ENCODE assay signal across 14 cellular contexts in the genomic region with DNA sequence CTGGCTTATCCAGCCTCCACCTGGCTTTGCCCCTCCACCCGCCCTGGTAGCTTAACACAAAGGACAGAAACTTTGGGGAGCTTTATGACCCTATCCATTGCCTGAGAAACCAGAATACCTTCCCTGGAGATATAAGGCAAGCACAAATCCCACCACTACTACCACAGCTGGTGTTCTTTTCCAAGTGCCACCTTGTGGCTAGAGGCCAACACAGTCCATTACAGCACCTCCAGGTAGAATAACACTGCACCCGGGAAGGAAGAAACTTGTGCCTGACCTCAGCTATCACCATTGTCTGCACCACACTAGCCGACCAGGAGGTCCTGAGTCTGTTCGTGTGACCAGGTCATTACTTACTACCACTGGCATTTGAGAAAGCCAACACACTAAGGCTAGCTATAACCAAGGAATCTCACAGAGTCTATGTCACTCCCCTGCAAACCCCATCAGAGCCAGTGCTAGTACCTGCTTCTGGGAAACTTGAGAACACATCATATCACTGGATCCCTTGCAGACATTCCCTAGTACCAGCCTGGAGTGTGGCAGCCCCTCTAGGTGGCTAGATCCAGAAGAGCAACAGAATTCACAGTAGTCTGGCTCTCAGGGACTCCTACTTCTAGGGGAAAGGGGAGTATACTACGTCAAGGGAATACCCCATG.
DNase-seq lines count a peak whose midpoint lies in the region; ATAC-seq and TF ChIP-seq lines count a peak whose summit lies in the region.
"Had no signal": no experiment of that assay in that cellular context is flagged by ENCODE, and none has a peak within 500 bp of the region (broad histone marks: within the 10 kb centered on the region; RNA-seq: fewer than 3 reads in every experiment).

No MANE protein-coding gene starts in this region.

- H3K4me1 ChIP-seq in Karpas-422 (ENCODE audit: low read length): no peaks in the 10 kb centered on the region
- H3K4me1 ChIP-seq in mesendoderm (ENCODE audit: control insufficient read depth, low read depth, low read length): no peaks in the 10 kb centered on the region
- H3K4me1 ChIP-seq: esophagus muscularis mucosa had no signal

- no peak overlapping the region for H3K18ac ChIP-seq in mesendoderm (ENCODE audit: low read length)

- peak; percentile 27 for TF ChIP-seq CTCF in GM06990 (IDR thresholded peaks at IDR 0.05; ENCODE audit: insufficient read depth, low read length, poor library complexity, severe bottlenecking)
- TF ChIP-seq CTCF in brain microvascular endothelial cell (IDR thresholded peaks at IDR 0.05; ENCODE audit: low read depth, low read length, missing control alignments): peak; percentile 37

- H3K4me2 ChIP-seq in Karpas-422 (ENCODE audit: low read depth, low read length, poor library complexity, severe bottlenecking) (no peak overlapping the region), mesendoderm (ENCODE audit: low read length) (no peak overlapping the region)

- DNase-seq in GM06990 (ENCODE audit: extremely low read depth, insufficient read length) (no peak), Karpas-422 (peak; percentile 41), brain microvascular endothelial cell (no peak), mesendoderm (peak; percentile 64), GM19238 (ENCODE audit: insufficient read length, low spot score) (no peak)
- DNase-seq: activated CD8-positive, alpha-beta T cell treated with anti-CD3 and anti-CD28 coated beads, Interleukin-2, amount 10 ng/mL, durations not matched to agents 7 days and 5 days; activated effector memory CD4-positive, alpha-beta T cell treated with Interleukin-2 at 50 U/mL for 16 hours; CD4-positive, alpha-beta T cell; cortex of kidney; NCI-H1092 had no signal

- no peak for ATAC-seq in GM19455 (IDR thresholded peaks at IDR 0.05; ENCODE audit: unreplicated experiment)
- no peak for ATAC-seq in GM21381 (IDR thresholded peaks at IDR 0.05; ENCODE audit: unreplicated experiment)
- ATAC-seq: activated CD8-positive, alpha-beta T cell treated with anti-CD3 and anti-CD28 coated beads, Interleukin-2, amount 10 ng/mL, durations not matched to agents 7 days and 5 days; left lobe of liver had no signal

- H3K56ac ChIP-seq in mesendoderm (ENCODE audit: low read length): no peak overlapping the region

- H4K20me1 ChIP-seq in Karpas-422 (ENCODE audit: insufficient read depth, low read depth, low read length): no peaks in the 10 kb centered on the region

- H3K9me3 ChIP-seq in Karpas-422 (ENCODE audit: low read length): no peaks in the 10 kb centered on the region
- H3K9me3 ChIP-seq: esophagus muscularis mucosa had no signal

- no peak overlapping the region for H2AFZ ChIP-seq in Karpas-422 (ENCODE audit: low read length)

- no peak overlapping the region for H2AK5ac ChIP-seq in mesendoderm (ENCODE audit: low read length)

- H2BK5ac ChIP-seq in mesendoderm (ENCODE audit: low read length): no peak overlapping the region

- no peak overlapping the region for H2BK15ac ChIP-seq in mesendoderm (replicated peaks; ENCODE audit: low read depth)

- H3K27me3 ChIP-seq in GM06990 (replicated peaks; ENCODE audit: control insufficient read depth, insufficient read depth, low read length) (no peaks in the 10 kb centered on the region), Karpas-422 (ENCODE audit: low read length) (no peaks in the 10 kb centered on the region), brain microvascular endothelial cell (replicated peaks) (no peaks in the 10 kb centered on the region), mesendoderm (ENCODE audit: insufficient read depth, low read length, poor library complexity) (no peaks in the 10 kb centered on the region)
- H3K27me3 ChIP-seq: esophagus muscularis mucosa had no signal

- H3K79me1 ChIP-seq in mesendoderm (ENCODE audit: low read length): no peaks in the 10 kb centered on the region

- H3K4me3 ChIP-seq in GM06990 (replicated peaks; ENCODE audit: low read depth, low read length) (no peak overlapping the region), Karpas-422 (ENCODE audit: low read length) (no peak overlapping the region), brain microvascular endothelial cell (ENCODE audit: low read depth, low read length) (no peak overlapping the region), mesendoderm (ENCODE audit: low read length) (no peak overlapping the region)
- H3K4me3 ChIP-seq: esophagus muscularis mucosa had no signal

- no peak overlapping the region for H2BK120ac ChIP-seq in mesendoderm (ENCODE audit: low read depth, low read length)

- WGBS in mesendoderm (ENCODE audit: extremely low coverage, insufficient coverage, low lambda C conversion rate): no CpG with 5 or more reads among the region's 5 CpGs

- H3K79me2 ChIP-seq in Karpas-422 (ENCODE audit: low read length) (no peaks in the 10 kb centered on the region), mesendoderm (ENCODE audit: control insufficient read depth, insufficient read depth, low read length) (no peaks in the 10 kb centered on the region)

- in situ Hi-C loops in brain microvascular endothelial cell (cut with HindIII; ENCODE audit: low pct_ligation_motif_present, low sequenced_read_pairs): no loop called here

- H3K9ac ChIP-seq in Karpas-422 (ENCODE audit: low read length): no peak overlapping the region
- H3K9ac ChIP-seq in mesendoderm (ENCODE audit: low read length): no peak overlapping the region

- no peak overlapping the region for H3K4ac ChIP-seq in mesendoderm (ENCODE audit: low read depth, low read length)

- H3K23ac ChIP-seq in mesendoderm (ENCODE audit: low read length): no peak overlapping the region

- no peaks in the 10 kb centered on the region for H3K9me2 ChIP-seq in Karpas-422 (replicated peaks; ENCODE audit: insufficient read depth, low read length)

- H4K5ac ChIP-seq in mesendoderm (ENCODE audit: low read length): no peak overlapping the region

- H3K27ac ChIP-seq in Karpas-422 (ENCODE audit: low read length) (no peak overlapping the region), brain microvascular endothelial cell (no peak overlapping the region), mesendoderm (ENCODE audit: low read depth, low read length) (no peak overlapping the region)
- H3K27ac ChIP-seq: esophagus muscularis mucosa had no signal

- H3K36me3 ChIP-seq in GM06990 (ENCODE audit: control insufficient read depth, insufficient read depth, low read length) (no peaks in the 10 kb centered on the region), Karpas-422 (ENCODE audit: insufficient read depth, low read length) (no peaks in the 10 kb centered on the region), brain microvascular endothelial cell (replicated peaks) (no peaks in the 10 kb centered on the region), mesendoderm (ENCODE audit: control insufficient read depth, insufficient read depth, low read length) (no peaks in the 10 kb centered on the region)
- H3K36me3 ChIP-seq: esophagus muscularis mucosa had no signal

- H4K8ac ChIP-seq in mesendoderm (ENCODE audit: low read depth, low read length): no peak overlapping the region

Comparison
In these comparisons a context has a peak if more than half of its experiments do, and no peak if none do; other contexts are left out.
1. DNase-seq: peak in Karpas-422 (single experiment) and mesendoderm (single experiment); none in GM06990 (single experiment), brain microvascular endothelial cell (single experiment) and GM19238 (single experiment).